ENCODE assay signal across 1 cellular context in genomic region chr6:166955121-166955864, GRCh38.
TF ChIP-seq lines count a peak whose summit lies in the region.

No MANE protein-coding gene starts in this region.

TF ChIP-seq in GM12878, 131 proteins besides CTCF, POLR2A, EP300 and RAD21 (continued from another document and continues in another):
- no peak for TF ChIP-seq SUZ12 (IDR thresholded peaks at IDR 0.05; ENCODE audit: unreplicated experiment)
- no peak for TF ChIP-seq CEBPB (IDR thresholded peaks at IDR 0.05; ENCODE audit: borderline replicate concordance in 1 of 2, low read depth in 2 of 2, low read length in 2 of 2)
- peak; percentile 21; the same call in 1 of the 2 replicates for TF ChIP-seq BCL11A (IDR thresholded peaks at IDR 0.05; ENCODE audit: low read depth, low read length)
- TF ChIP-seq FOXK2 (IDR thresholded peaks at IDR 0.05) = no peak
- TF ChIP-seq CEBPZ (IDR thresholded peaks at IDR 0.05; ENCODE audit: low read depth, low read length) = no peak
- TF ChIP-seq NRF1 (conservative IDR thresholded peaks at IDR 0.05; ENCODE audit: low read depth, low read length) = no peak
- no peak for TF ChIP-seq RFX5 (IDR thresholded peaks at IDR 0.05; ENCODE audit: low read depth, low read length)
- TF ChIP-seq MYB (IDR thresholded peaks at IDR 0.05; ENCODE audit: borderline replicate concordance, low read depth, low read length) = no peak
- peak; percentile 59; the same call in 1 of the 2 replicates for TF ChIP-seq TCF3 (IDR thresholded peaks at IDR 0.05; ENCODE audit: borderline replicate concordance, insufficient read depth, low read depth, low read length)
- TF ChIP-seq RAD51 (IDR thresholded peaks at IDR 0.05) = no peak
- TF ChIP-seq NBN (IDR thresholded peaks at IDR 0.05) = peak; percentile 97
- TF ChIP-seq POLR2AphosphoS5 (IDR thresholded peaks at IDR 0.05; ENCODE audit: low read length) = peak; percentile 62
- TF ChIP-seq CREB1 (IDR thresholded peaks at IDR 0.05; ENCODE audit: low read depth) = no peak; the same call in 1 of the 2 replicates
- TF ChIP-seq MEF2B (IDR thresholded peaks at IDR 0.05; ENCODE audit: partially characterized antibody, poor library complexity, severe bottlenecking) = peak; percentile 17
- TF ChIP-seq STAT3 (IDR thresholded peaks at IDR 0.05; ENCODE audit: low read depth, low read length) = no peak
- no peak for TF ChIP-seq E4F1 (IDR thresholded peaks at IDR 0.05; ENCODE audit: borderline replicate concordance, partially characterized antibody)
- TF ChIP-seq MXI1 (IDR thresholded peaks at IDR 0.05; ENCODE audit: low read depth, low read length) = no peak
- peak; percentile 99 for TF ChIP-seq MYC (IDR thresholded peaks at IDR 0.05; ENCODE audit: insufficient read depth, insufficient read length, insufficient replicate concordance, low read length, severe bottlenecking)
- TF ChIP-seq PBX3 (IDR thresholded peaks at IDR 0.05; ENCODE audit: insufficient replicate concordance, low read depth, low read length) = no peak
- no peak for TF ChIP-seq ZNF687 (IDR thresholded peaks at IDR 0.05)
- peak; percentile 68 for TF ChIP-seq SMARCA5 (IDR thresholded peaks at IDR 0.05)
- TF ChIP-seq USF2 (IDR thresholded peaks at IDR 0.05; ENCODE audit: borderline replicate concordance, low read depth, low read length) = no peak
- TF ChIP-seq ESRRA (IDR thresholded peaks at IDR 0.05; ENCODE audit: low read length) = no peak
- no peak for TF ChIP-seq SIX5 (IDR thresholded peaks at IDR 0.05; ENCODE audit: low read depth, low read length, severe bottlenecking)
- TF ChIP-seq MAX (IDR thresholded peaks at IDR 0.05; ENCODE audit: low read depth, low read length) = peak; percentile 57
- no peak for TF ChIP-seq SMAD1 (IDR thresholded peaks at IDR 0.05; ENCODE audit: low read depth, partially characterized antibody)
- TF ChIP-seq MLLT1 (IDR thresholded peaks at IDR 0.05) = peak; percentile 60; the same call in 1 of the 2 replicates
- TF ChIP-seq LARP7 (IDR thresholded peaks at IDR 0.05) = no peak; the same call in 1 of the 2 replicates
- no peak for TF ChIP-seq JUNB (IDR thresholded peaks at IDR 0.05)
- TF ChIP-seq RUNX3 (IDR thresholded peaks at IDR 0.05; ENCODE audit: low read length) = peak; percentile 29
- no peak for TF ChIP-seq CBX3 (IDR thresholded peaks at IDR 0.05; ENCODE audit: borderline replicate concordance, low read depth)
- TF ChIP-seq BCL3 (IDR thresholded peaks at IDR 0.05; ENCODE audit: borderline replicate concordance, insufficient read depth, low read depth, low read length, poor library complexity, severe bottlenecking) = peak; percentile 96
- no peak for TF ChIP-seq SMC3 (IDR thresholded peaks at IDR 0.05; ENCODE audit: borderline replicate concordance, low read length)
- peak; percentile 69; the same call in 1 of the 2 replicates for TF ChIP-seq MTA2 (IDR thresholded peaks at IDR 0.05; ENCODE audit: low read depth)
- TF ChIP-seq FOS (IDR thresholded peaks at IDR 0.05; ENCODE audit: borderline replicate concordance, extremely low read depth, insufficient read length) = no peak
- no peak for TF ChIP-seq E2F4 (IDR thresholded peaks at IDR 0.05; ENCODE audit: low read depth, low read length)
- no peak for TF ChIP-seq JUND (IDR thresholded peaks at IDR 0.05; ENCODE audit: low read depth, low read length)
- peak; percentile 46 for TF ChIP-seq NR2F1 (conservative IDR thresholded peaks at IDR 0.05)
- TF ChIP-seq TARDBP (IDR thresholded peaks at IDR 0.05; ENCODE audit: borderline replicate concordance) = peak; percentile 79
- 0 out of 2 replicates have a peak, but pooled peaks have one; percentile 30 for TF ChIP-seq TAF1 (IDR thresholded peaks at IDR 0.05; ENCODE audit: borderline replicate concordance, low read depth, low read length)
- no peak for TF ChIP-seq NFXL1 (IDR thresholded peaks at IDR 0.05; ENCODE audit: borderline replicate concordance)
- peak; percentile 33; the same call in 1 of the 2 replicates for TF ChIP-seq SIN3A (IDR thresholded peaks at IDR 0.05; ENCODE audit: low read depth, low read length)
- TF ChIP-seq PML (IDR thresholded peaks at IDR 0.05; ENCODE audit: low read length) = no peak
- TF ChIP-seq POLR2AphosphoS2 (IDR thresholded peaks at IDR 0.05; ENCODE audit: low read depth, low read length) = no peak
- no peak for TF ChIP-seq KAT2A (conservative IDR thresholded peaks at IDR 0.05; ENCODE audit: control insufficient read depth, low read depth, low read length)
- no peak; the same call in 1 of the 2 replicates for TF ChIP-seq PAX5 (IDR thresholded peaks at IDR 0.05; ENCODE audit: borderline replicate concordance, low read depth, low read length)
- TF ChIP-seq ASH2L (IDR thresholded peaks at IDR 0.05; ENCODE audit: borderline replicate concordance, low read depth) = no peak
- TF ChIP-seq SREBF1 (IDR thresholded peaks at IDR 0.05; ENCODE audit: low read length) = no peak
- TF ChIP-seq ETV6 (conservative IDR thresholded peaks at IDR 0.05 in 1 of 2, IDR thresholded peaks at IDR 0.05 in 1 of 2; ENCODE audit: borderline replicate concordance in 1 of 2, low read depth in 1 of 2) = no peak
- peak; percentile 87 to 90 for TF ChIP-seq IKZF2 (IDR thresholded peaks at IDR 0.05)
